Comparison of ENCODE assay signal across 17 cellular contexts in the genomic region with DNA sequence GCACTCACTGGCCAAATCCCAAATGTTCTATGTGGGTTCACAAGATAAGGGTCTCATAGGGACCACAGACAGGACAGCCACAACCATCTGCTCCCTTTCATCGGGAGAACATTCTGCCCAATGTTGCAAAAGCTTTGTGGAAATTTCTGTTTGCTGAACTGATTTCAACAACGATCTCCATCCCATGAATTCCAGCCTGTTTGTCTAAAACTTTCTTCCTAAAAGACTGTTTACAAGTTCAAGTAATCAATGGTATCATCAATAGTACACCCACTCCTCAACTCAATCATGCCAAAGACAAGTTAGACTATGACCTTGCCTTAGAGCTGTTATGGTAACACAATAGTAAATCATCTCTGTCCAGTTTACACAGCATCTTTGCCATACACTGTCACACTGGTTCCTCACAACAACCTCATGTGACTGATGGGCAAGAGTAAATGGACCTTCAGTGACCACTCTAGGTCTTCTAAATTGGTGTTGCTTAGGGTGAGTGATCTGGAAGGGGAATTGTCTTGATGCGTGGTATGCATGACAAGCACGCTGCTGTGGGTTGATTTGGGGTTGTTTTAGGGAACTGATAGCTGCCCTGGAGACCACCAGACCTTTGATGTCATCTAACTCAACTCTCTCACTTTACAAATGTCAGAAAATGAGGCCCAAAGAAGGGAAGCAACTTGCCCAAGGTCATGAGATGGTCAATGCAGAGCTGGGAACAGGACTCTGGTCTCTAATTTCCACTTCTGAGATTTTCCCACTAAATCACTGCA.
DNase-seq lines count a peak whose midpoint lies in the region; ATAC-seq and TF ChIP-seq lines count a peak whose summit lies in the region.
"Had no signal": no experiment of that assay in that cellular context is flagged by ENCODE, and none has a peak within 500 bp of the region (broad histone marks: within the 10 kb centered on the region; RNA-seq: fewer than 3 reads in every experiment).

No MANE protein-coding gene starts in this region.

- TF ChIP-seq CTCF in esophagus squamous epithelium (IDR thresholded peaks at IDR 0.05) (no peak), right lobe of liver (IDR thresholded peaks at IDR 0.05) (no peak)

- peak overlapping the region in 3 of 4 donors; percentile 40 to 72 (median 50) for H3K27ac ChIP-seq in esophagus squamous epithelium
- peak overlapping the region in 2 of 3 donors; percentile 25 to 55 for H3K27ac ChIP-seq in right lobe of liver
- H3K27ac ChIP-seq: 22Rv1, A549, C4-2B had no signal

- DNase-seq in DMS 273 (lab: John Stamatoyannopoulos, UW; ENCODE audit: unreplicated experiment) (peak; percentile 61), DMS 273 treated with DMSO at 0.1 percent for 48 hours (lab: John Stamatoyannopoulos, UW) (no peak), esophagus squamous epithelium (lab: John Stamatoyannopoulos, UW) (no peak), right lobe of liver (no peak), kidney tubule cell (ENCODE audit: low spot score) (no peak)
- no peak for DNase-seq in stimulated activated naive CD4-positive, alpha-beta T cell treated with Interleukin-2 at 50 U/mL for 16 hours (lab: John Stamatoyannopoulos, UW)
- DNase-seq: AML-193; Caco-2; CD4-positive, alpha-beta T cell; DMS79 treated with DMSO at 0.1 percent for 48 hours; GF-D8; HCEC 1CT had no signal

- H3K4me1 ChIP-seq in esophagus squamous epithelium (peaks cover 0 to 50% (median 15%) of the 10 kb centered on the region in 3 donors), right lobe of liver (peaks cover 0 to 21% (median 7%) of the 10 kb centered on the region in 4 donors)
- H3K4me1 ChIP-seq: A549, Caco-2 had no signal

- TF ChIP-seq POLR2A in esophagus squamous epithelium (IDR thresholded peaks at IDR 0.05) = no peak
- TF ChIP-seq POLR2A in right lobe of liver (IDR thresholded peaks at IDR 0.05) = no peak

- intact Hi-C loops in esophagus squamous epithelium (cut with DNase I) (no loop called here), right lobe of liver (cut with DNase I) (no loop called here)

- H3K27me3 ChIP-seq in esophagus squamous epithelium = no peaks in the 10 kb centered on the region
- no peaks in the 10 kb centered on the region for H3K27me3 ChIP-seq in right lobe of liver

- 78 to 90% methylated on average over 4 of the region's 4 CpGs for WGBS in esophagus squamous epithelium, 2 donors
- 56% methylated on average over 4 of the region's 4 CpGs for WGBS in right lobe of liver (ENCODE audit: insufficient coverage, low coverage, low lambda C conversion rate, missing lambda C conversion rate)

- ATAC-seq in right lobe of liver (peak; percentile 73 to 89 (median 84)), GM18867 (IDR thresholded peaks at IDR 0.05; ENCODE audit: unreplicated experiment) (no peak)
- ATAC-seq: A549, GM23338 had no signal

- H3K9me3 ChIP-seq in esophagus squamous epithelium (no peaks in the 10 kb centered on the region), right lobe of liver (no peaks in the 10 kb centered on the region)
- H3K9me3 ChIP-seq: Caco-2 had no signal

- H3K4me3 ChIP-seq in esophagus squamous epithelium (no peak overlapping the region), right lobe of liver (no peak overlapping the region)
- H3K4me3 ChIP-seq: A549, GM23338 had no signal

- H3K36me3 ChIP-seq in esophagus squamous epithelium = no peaks in the 10 kb centered on the region
- H3K36me3 ChIP-seq in right lobe of liver = no peaks in the 10 kb centered on the region
